1 cellular context compared by ENCODE assay signal in the genomic region with DNA sequence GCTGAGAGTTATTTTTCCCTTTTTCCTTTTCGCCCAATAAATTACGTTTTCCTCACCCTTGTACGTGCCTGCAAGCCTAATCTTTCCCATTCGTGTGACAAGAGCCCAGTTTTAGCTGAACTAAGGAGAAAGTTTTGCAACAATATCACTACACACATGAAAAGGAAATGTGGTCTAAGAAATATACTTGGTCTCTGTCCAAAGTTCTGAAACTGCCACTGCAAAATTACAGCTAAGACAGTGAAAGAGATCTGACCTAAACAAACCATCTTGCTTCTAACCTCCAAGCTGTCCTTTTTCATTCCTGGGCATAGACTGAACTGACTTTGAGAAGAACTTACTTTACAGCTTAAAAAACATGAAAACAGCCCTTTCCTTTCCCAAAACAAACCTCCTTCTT.
A peak's percentile ranks its signal among the peaks of the same experiment; 100 is the strongest.
TF ChIP-seq lines count a peak whose summit lies in the region.

No MANE protein-coding gene starts in this region.

TF ChIP-seq in GM23338, 12 proteins besides CTCF, POLR2A, EP300 and RAD21:
- peak; percentile 64 for TF ChIP-seq REST (IDR thresholded peaks at IDR 0.05; ENCODE audit: unreplicated experiment)
- no peak for TF ChIP-seq CREB1 (CRISPR knock-in tag; IDR thresholded peaks at IDR 0.05; ENCODE audit: low read depth)
